25 cellular contexts compared by ENCODE assay signal in genomic region chr7:13615679-13616078, GRCh38.
"Had no signal": no experiment of that assay in that cellular context is flagged by ENCODE, and none has a peak within 500 bp of the region (broad histone marks: within the 10 kb centered on the region; RNA-seq: fewer than 3 reads in every experiment).

No MANE protein-coding gene starts in this region.

- H3K27ac ChIP-seq: colonic mucosa, epithelial cell of prostate, esophagus squamous epithelium, gastrocnemius medialis, heart right ventricle, left lung, lower lobe of right lung had no signal

- H3K4me1 ChIP-seq: colonic mucosa, esophagus squamous epithelium, gastrocnemius medialis, heart right ventricle, left lung, lower lobe of right lung had no signal

- H3K27me3 ChIP-seq: colonic mucosa, esophagus squamous epithelium, gastrocnemius medialis, heart right ventricle, left lung had no signal

- H3K9me3 ChIP-seq: colonic mucosa, esophagus squamous epithelium, gastrocnemius medialis, left lung, lower lobe of right lung, mucosa of descending colon had no signal

- FAIRE-seq: endometrium, keratinocyte had no signal

- H3K4me3 ChIP-seq: colonic mucosa, esophagus squamous epithelium, gastrocnemius medialis, heart right ventricle, left lung, lower lobe of right lung, mucosa of descending colon had no signal

- H3K36me3 ChIP-seq: colonic mucosa, esophagus squamous epithelium, gastrocnemius medialis, heart right ventricle, left lung, lower lobe of right lung had no signal

- ATAC-seq: effector memory CD8-positive, alpha-beta T cell; esophagus mucosa; gastrocnemius medialis; heart right ventricle; left cardiac atrium; left lung; left ventricle myocardium superior; lower lobe of right lung; mucosa of descending colon had no signal

- DNase-seq: colonic mucosa; cortex of kidney; effector CD8-positive, alpha-beta T cell; effector memory CD8-positive, alpha-beta T cell; endodermal cell; erythroblast; esophagus squamous epithelium; foreskin fibroblast; foreskin melanocyte; gastrocnemius medialis; glutamatergic neuron; head of caudate nucleus; heart right ventricle; hippocampal formation; left cardiac atrium; left lung; left ventricle myocardium superior; lower lobe of right lung; mesenchymal stem cell; mucosa of descending colon; naive B cell had no signal
